15 cellular contexts compared by ENCODE assay signal in the genomic region with DNA sequence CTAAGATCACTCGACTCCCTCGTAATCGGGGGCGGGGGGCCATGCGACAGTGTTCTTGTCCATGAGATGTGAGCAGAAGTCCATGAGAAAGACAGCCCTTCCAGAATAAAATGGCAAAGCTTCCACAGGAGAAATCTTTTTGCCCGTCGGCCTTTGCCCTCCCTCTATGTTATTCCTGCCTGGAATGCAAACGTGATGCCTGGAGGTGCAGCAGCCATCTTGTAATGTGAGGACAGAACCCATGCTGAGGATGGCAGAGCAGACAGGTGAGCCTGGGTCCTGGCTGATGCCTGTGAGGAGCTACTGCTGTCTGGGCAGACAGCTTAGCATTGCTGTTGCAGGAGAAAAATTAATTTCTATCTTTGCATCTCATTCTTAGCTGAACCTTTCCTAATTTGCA. TPM values are rescaled to one million over a fixed set of nuclear protein-coding genes. Genes with fewer than 3 reads are reported as not detected.
A peak's percentile ranks its signal among the peaks of the same experiment; 100 is the strongest.
DNase-seq lines count a peak whose midpoint lies in the region; ATAC-seq, FAIRE-seq and TF ChIP-seq lines count a peak whose summit lies in the region.
"Had no signal": no experiment of that assay in that cellular context is flagged by ENCODE, and none has a peak within 500 bp of the region (broad histone marks: within the 10 kb centered on the region; RNA-seq: fewer than 3 reads in every experiment).

No MANE protein-coding gene starts in this region.

- no peaks in the 10 kb centered on the region for H3K27me3 ChIP-seq in CD4-positive, CD25-positive, alpha-beta regulatory T cell (ENCODE audit: control insufficient read depth, insufficient read depth, low read length)

- intact Hi-C loops in activated CD8-positive, alpha-beta T cell treated with anti-CD3 and anti-CD28 coated beads for 36 hours (cut with micrococcal nuclease) = no loop called here

- no peaks in the 10 kb centered on the region for H3K9me3 ChIP-seq in CD4-positive, CD25-positive, alpha-beta regulatory T cell (ENCODE audit: control insufficient read depth in 2 of 2, low read length in 2 of 2)
- no peaks in the 10 kb centered on the region for H3K9me3 ChIP-seq in KOPT-K1 (ENCODE audit: insufficient read depth, low read length, poor library complexity, severe bottlenecking)

- peak overlapping the region; percentile 85 for H3K27ac Mint-ChIP-seq in activated CD8-positive, alpha-beta T cell treated with anti-CD3 and anti-CD28 coated beads, Interleukin-2, amount 10 ng/mL, durations not matched to agents 7 days and 5 days
- no peak overlapping the region for H3K27ac Mint-ChIP-seq in activated CD8-positive, alpha-beta T cell treated with anti-CD3 and anti-CD28 coated beads for 36 hours
- peak overlapping the region in 2 of 3 donors; percentile 86 to 94 for H3K27ac Mint-ChIP-seq in CD4-positive, CD25-positive, alpha-beta regulatory T cell

- peaks cover 8% of the 10 kb centered on the region for H3K36me3 ChIP-seq in CD4-positive, CD25-positive, alpha-beta regulatory T cell (ENCODE audit: control insufficient read depth, insufficient read depth, low read length)
- peaks cover 14% of the 10 kb centered on the region; the same call in 1 of the 2 replicates for H3K36me3 ChIP-seq in KOPT-K1 (ENCODE audit: insufficient read depth, low read length)

- no peak overlapping the region for H3K4me3 ChIP-seq in CD4-positive, CD25-positive, alpha-beta regulatory T cell (ENCODE audit: low read depth, low read length)

- no peak for FAIRE-seq in GM19239 (lab: Jason Lieb, UNC)

- H3K4me1 Mint-ChIP-seq in activated CD8-positive, alpha-beta T cell treated with anti-CD3 and anti-CD28 coated beads, Interleukin-2, amount 10 ng/mL, durations not matched to agents 7 days and 5 days (ENCODE audit: low read depth) = peaks cover 35% of the 10 kb centered on the region
- H3K4me1 Mint-ChIP-seq in activated CD8-positive, alpha-beta T cell treated with anti-CD3 and anti-CD28 coated beads for 36 hours (ENCODE audit: low read depth) = peaks cover 12% of the 10 kb centered on the region
- H3K4me1 Mint-ChIP-seq in CD4-positive, CD25-positive, alpha-beta regulatory T cell = peaks cover 0 to 25% (median 11%) of the 10 kb centered on the region in 4 donors

- no peaks in the 10 kb centered on the region for H3K27me3 Mint-ChIP-seq in activated CD8-positive, alpha-beta T cell treated with anti-CD3 and anti-CD28 coated beads, Interleukin-2, amount 10 ng/mL, durations not matched to agents 7 days and 5 days (ENCODE audit: low read depth)
- no peaks in the 10 kb centered on the region for H3K27me3 Mint-ChIP-seq in activated CD8-positive, alpha-beta T cell treated with anti-CD3 and anti-CD28 coated beads for 36 hours
- no peaks in the 10 kb centered on the region for H3K27me3 Mint-ChIP-seq in CD4-positive, CD25-positive, alpha-beta regulatory T cell

- ATAC-seq in activated CD8-positive, alpha-beta T cell treated with anti-CD3 and anti-CD28 coated beads, Interleukin-2, amount 10 ng/mL, durations not matched to agents 7 days and 5 days = no peak
- no peak for ATAC-seq in activated CD8-positive, alpha-beta T cell treated with anti-CD3 and anti-CD28 coated beads for 36 hours
- no peak for ATAC-seq in CD4-positive, CD25-positive, alpha-beta regulatory T cell (ENCODE audit: low read depth in 2 of 2)

- peaks cover 19% of the 10 kb centered on the region for H3K4me1 ChIP-seq in CD4-positive, CD25-positive, alpha-beta regulatory T cell (ENCODE audit: control insufficient read depth, insufficient read depth, low read length, poor library complexity, severe bottlenecking)

- H3K36me3 Mint-ChIP-seq in activated CD8-positive, alpha-beta T cell treated with anti-CD3 and anti-CD28 coated beads, Interleukin-2, amount 10 ng/mL, durations not matched to agents 7 days and 5 days (ENCODE audit: low read depth) = peaks cover 19% of the 10 kb centered on the region
- peaks cover 14% of the 10 kb centered on the region for H3K36me3 Mint-ChIP-seq in activated CD8-positive, alpha-beta T cell treated with anti-CD3 and anti-CD28 coated beads for 36 hours (ENCODE audit: low read depth)
- H3K36me3 Mint-ChIP-seq in CD4-positive, CD25-positive, alpha-beta regulatory T cell = peaks cover 34% of the 10 kb centered on the region

- DNase-seq in activated CD8-positive, alpha-beta T cell treated with anti-CD3 and anti-CD28 coated beads, Interleukin-2, amount 10 ng/mL, durations not matched to agents 7 days and 5 days = no peak
- no peak for DNase-seq in activated CD8-positive, alpha-beta T cell treated with anti-CD3 and anti-CD28 coated beads for 36 hours
- DNase-seq in CD4-positive, CD25-positive, alpha-beta regulatory T cell = no peak
- DNase-seq in islet precursor cell (peak; percentile 34), dedifferentiated amniotic fluid mesenchymal stem cell (ENCODE audit: extremely low spot score) (no peak), GM19239 (ENCODE audit: insufficient read length, low spot score) (no peak)
- no peak for DNase-seq in stimulated activated CD4-positive, alpha-beta T cell treated with anti-CD3 and anti-CD28 coated beads, Interleukin-4, amount 100 ng/mL, for 4 hours
- DNase-seq: AML-193, Karpas-422, NCI-H1105 treated with DMSO at 0.1 percent for 48 hours, NCI-H187, NCI-H2171, NCI-H446 treated with DMSO at 0.1 percent for 48 hours, NCI-H748 treated with DMSO at 0.1 percent for 48 hours had no signal

- POLR2A ChIA-PET in activated CD8-positive, alpha-beta T cell treated with anti-CD3 and anti-CD28 coated beads, Interleukin-2, amount 10 ng/mL, durations not matched to agents 7 days and 5 days (lab: Charles Lee) = interaction anchor here (2.6 kb wide), 1 partner anchor 17 kb away, joined by 12 read pairs; a partner anchor contains a TSS
- POLR2A ChIA-PET in activated CD8-positive, alpha-beta T cell treated with anti-CD3 and anti-CD28 coated beads for 36 hours (lab: Charles Lee) = no interaction called here

- CTCF ChIA-PET in activated CD8-positive, alpha-beta T cell treated with anti-CD3 and anti-CD28 coated beads, Interleukin-2, amount 10 ng/mL, durations not matched to agents 7 days and 5 days (lab: Charles Lee) = no interaction called here
- CTCF ChIA-PET in activated CD8-positive, alpha-beta T cell treated with anti-CD3 and anti-CD28 coated beads for 36 hours (lab: Charles Lee) = interaction anchor here (1.4 kb wide), 1 partner anchor 16 kb away, joined by 3 read pairs; no protein-coding TSS in a partner anchor

- no peaks in the 10 kb centered on the region for H3K9me3 Mint-ChIP-seq in activated CD8-positive, alpha-beta T cell treated with anti-CD3 and anti-CD28 coated beads, Interleukin-2, amount 10 ng/mL, durations not matched to agents 7 days and 5 days (ENCODE audit: insufficient read depth)
- no peaks in the 10 kb centered on the region for H3K9me3 Mint-ChIP-seq in activated CD8-positive, alpha-beta T cell treated with anti-CD3 and anti-CD28 coated beads for 36 hours
- H3K9me3 Mint-ChIP-seq in CD4-positive, CD25-positive, alpha-beta regulatory T cell = peaks cover 0 to 2% (median 0%) of the 10 kb centered on the region in 7 donors

- H3K27ac ChIP-seq in CD4-positive, CD25-positive, alpha-beta regulatory T cell (ENCODE audit: insufficient read depth, low read length, poor library complexity, severe bottlenecking) = peak overlapping the region; percentile 43
- H3K27ac ChIP-seq in KOPT-K1 (ENCODE audit: low read depth, low read length, poor library complexity, severe bottlenecking) = peak overlapping the region; percentile 65

- no peak overlapping the region for H3K4me3 Mint-ChIP-seq in activated CD8-positive, alpha-beta T cell treated with anti-CD3 and anti-CD28 coated beads, Interleukin-2, amount 10 ng/mL, durations not matched to agents 7 days and 5 days
- no peak overlapping the region for H3K4me3 Mint-ChIP-seq in activated CD8-positive, alpha-beta T cell treated with anti-CD3 and anti-CD28 coated beads for 36 hours
- H3K4me3 Mint-ChIP-seq in CD4-positive, CD25-positive, alpha-beta regulatory T cell = no peak overlapping the region

- no peak for TF ChIP-seq CTCF in activated CD8-positive, alpha-beta T cell treated with anti-CD3 and anti-CD28 coated beads for 36 hours (IDR thresholded peaks at IDR 0.05)

RNA-seq across cellular contexts. Expression of a gene that starts 17.2 kb away (rescaled TPM):
- 10 to 100 TPM; 49.2 to 51.5 TPM for total RNA-seq in activated CD8-positive, alpha-beta T cell treated with anti-CD3 and anti-CD28 coated beads, Interleukin-2, amount 10 ng/mL, durations not matched to agents 7 days and 5 days
- total RNA-seq in activated CD8-positive, alpha-beta T cell treated with anti-CD3 and anti-CD28 coated beads for 36 hours = 10 to 100 TPM; 48.5 to 48.8 TPM
- total RNA-seq in CD4-positive, CD25-positive, alpha-beta regulatory T cell = 66.8 TPM
- polyA plus RNA-seq in CD4-positive, CD25-positive, alpha-beta regulatory T cell = 100 to 1,000 TPM in 3 of 4 donors, 10 to 100 TPM in 1; 85.4 to 126 (median 110) TPM
